ENCODE assay signal across 7 cellular contexts in the genomic region with DNA sequence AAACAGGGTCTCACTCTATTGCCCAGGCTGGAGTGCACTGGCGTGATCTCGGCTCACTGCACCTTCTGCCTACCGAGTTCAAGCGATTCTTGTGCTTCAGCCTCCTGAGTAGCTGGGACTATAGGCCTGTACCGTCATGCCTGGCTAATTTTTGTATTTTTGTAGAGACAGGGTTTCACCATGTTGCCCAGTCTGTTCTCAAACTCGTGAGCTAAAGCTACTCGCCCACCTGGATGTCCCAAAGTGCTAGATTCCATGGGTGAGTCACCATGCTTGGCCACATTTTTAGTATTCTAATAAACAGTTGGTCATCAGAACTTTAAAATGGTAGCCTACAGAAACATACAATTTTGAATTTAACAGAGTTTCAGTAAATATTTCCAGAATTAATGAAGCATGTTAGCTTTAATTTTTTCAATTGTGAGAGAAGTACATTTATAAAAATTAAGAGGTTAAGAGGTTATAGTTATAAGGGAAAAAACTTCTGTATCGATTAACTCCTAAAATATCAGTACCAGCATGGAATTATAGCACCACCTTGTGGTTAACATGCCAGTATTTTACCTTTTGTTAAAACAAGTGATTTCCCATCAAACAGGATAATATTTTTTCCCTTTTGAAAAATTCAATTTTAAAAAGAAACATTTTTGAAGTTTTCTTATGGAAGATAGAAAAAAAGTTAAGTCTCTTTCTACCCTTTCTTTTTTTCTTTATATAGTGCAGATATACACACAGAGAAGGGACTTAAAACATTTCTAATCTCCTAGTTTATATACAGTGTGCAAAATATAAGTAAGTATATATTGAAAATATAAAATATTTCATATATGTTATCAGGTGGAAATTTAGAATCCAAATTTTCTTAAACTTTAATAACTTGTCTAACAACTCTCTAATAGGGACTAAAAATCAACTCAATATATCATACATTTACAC. TPM values are rescaled to one million over a fixed set of nuclear protein-coding genes. Genes with fewer than 3 reads are reported as not detected.
A peak's percentile ranks its signal among the peaks of the same experiment; 100 is the strongest.
DNase-seq lines count a peak whose midpoint lies in the region; ATAC-seq and TF ChIP-seq lines count a peak whose summit lies in the region.

No MANE protein-coding gene starts in this region.

- no peak overlapping the region for H3K27ac ChIP-seq in HEK293 (ENCODE audit: extremely low read depth, low read depth, low read length)
- H3K27ac ChIP-seq in RWPE2 (ENCODE audit: poor library complexity, severe bottlenecking): no peak overlapping the region

- H3K36me3 ChIP-seq in HEK293 (ENCODE audit: control insufficient read depth in 2 of 2, insufficient read depth in 1 of 2, low read length in 2 of 2) (peaks cover 0 to 17% of the 10 kb centered on the region in 2 experiments; a peak in 1 of 3 replicates), RWPE2 (ENCODE audit: low read depth) (peaks cover 27% of the 10 kb centered on the region)

- ATAC-seq in RWPE2 (ENCODE audit: low read depth): no peak
- no peak for ATAC-seq in GM21529 (IDR thresholded peaks at IDR 0.05; ENCODE audit: unreplicated experiment)
- ATAC-seq in omental fat pad (ENCODE audit: low FRiP score): no peak

- H3K4me3 ChIP-seq in HEK293 (ENCODE audit: low read depth, low read length): no peak overlapping the region
- no peak overlapping the region for H3K4me3 ChIP-seq in RWPE2 (ENCODE audit: severe bottlenecking)

- POLR2A ChIA-PET in HEK293 (lab: Yijun Ruan, JAX): no interaction called here

- H3K27me3 ChIP-seq in RWPE2 (ENCODE audit: insufficient read depth, poor library complexity, severe bottlenecking): no peaks in the 10 kb centered on the region

- DNase-seq in ELR (ENCODE audit: low read depth): peak; percentile 49
- no peak for DNase-seq in RWPE2 (ENCODE audit: low spot score)
- peak; percentile 19 for DNase-seq in germinal center (ENCODE audit: low spot score)
- DNase-seq in superior temporal gyrus (ENCODE audit: extremely low spot score): peak; percentile 73
- DNase-seq in omental fat pad (ENCODE audit: low spot score): no peak

- H3K9me3 ChIP-seq in HEK293 (ENCODE audit: control insufficient read depth, insufficient read depth, low read depth, low read length) (no peaks in the 10 kb centered on the region), RWPE2 (ENCODE audit: severe bottlenecking) (no peaks in the 10 kb centered on the region)

- CTCF ChIA-PET in HEK293 (lab: Yijun Ruan, JAX): interaction anchor here (0.6 to 1.2 kb wide), 18 partner anchors 13 to 898 kb away, joined by 3 to 7 read pairs (median 3); no protein-coding TSS in a partner anchor

- no peak for TF ChIP-seq CTCF in HEK293 (tag by site-specific recombination; IDR thresholded peaks at IDR 0.05)
- peak; percentile 94 for TF ChIP-seq CTCF in RWPE2 (IDR thresholded peaks at IDR 0.05; ENCODE audit: poor library complexity, severe bottlenecking)
- TF ChIP-seq CTCF in omental fat pad (IDR thresholded peaks at IDR 0.05): no peak

- peaks cover 3% of the 10 kb centered on the region; the same call in 1 of the 2 replicates for H3K4me1 ChIP-seq in HEK293 (ENCODE audit: control insufficient read depth, insufficient read depth, low read length)
- H3K4me1 ChIP-seq in RWPE2 (ENCODE audit: insufficient read depth, poor library complexity, severe bottlenecking): peaks cover 22% of the 10 kb centered on the region

TF ChIP-seq in HEK293, 187 proteins besides CTCF, POLR2A, EP300 and RAD21:
- TF ChIP-seq ZNF677 (tag by site-specific recombination; IDR thresholded peaks at IDR 0.05) (no peak), BCL11A (tag by site-specific recombination; IDR thresholded peaks at IDR 0.05; ENCODE audit: low read depth) (no peak), ZNF529 (tag by site-specific recombination; IDR thresholded peaks at IDR 0.05; ENCODE audit: insufficient replicate concordance) (no peak), ZNF654 (tag by site-specific recombination; IDR thresholded peaks at IDR 0.05; ENCODE audit: low read depth) (peak; percentile 63), ZNF292 (tag by site-specific recombination; IDR thresholded peaks at IDR 0.05; ENCODE audit: borderline replicate concordance, low read depth) (no peak), ZBTB17 (tag by site-specific recombination; IDR thresholded peaks at IDR 0.05) (no peak), TCF7L2 (IDR thresholded peaks at IDR 0.05; ENCODE audit: borderline replicate concordance, low read depth, low read length) (no peak), ZNF335 (tag by site-specific recombination; conservative IDR thresholded peaks at IDR 0.05) (0 out of 2 replicates have a peak, but pooled peaks have one; percentile 13), ZNF610 (tag by site-specific recombination; IDR thresholded peaks at IDR 0.05; ENCODE audit: borderline replicate concordance) (no peak), ZNF19 (tag by site-specific recombination; IDR thresholded peaks at IDR 0.05; ENCODE audit: low read depth) (no peak), ZNF121 (tag by site-specific recombination; IDR thresholded peaks at IDR 0.05) (0 out of 2 replicates have a peak, but pooled peaks have one; percentile 15)
- TF ChIP-seq, protein P1, sequence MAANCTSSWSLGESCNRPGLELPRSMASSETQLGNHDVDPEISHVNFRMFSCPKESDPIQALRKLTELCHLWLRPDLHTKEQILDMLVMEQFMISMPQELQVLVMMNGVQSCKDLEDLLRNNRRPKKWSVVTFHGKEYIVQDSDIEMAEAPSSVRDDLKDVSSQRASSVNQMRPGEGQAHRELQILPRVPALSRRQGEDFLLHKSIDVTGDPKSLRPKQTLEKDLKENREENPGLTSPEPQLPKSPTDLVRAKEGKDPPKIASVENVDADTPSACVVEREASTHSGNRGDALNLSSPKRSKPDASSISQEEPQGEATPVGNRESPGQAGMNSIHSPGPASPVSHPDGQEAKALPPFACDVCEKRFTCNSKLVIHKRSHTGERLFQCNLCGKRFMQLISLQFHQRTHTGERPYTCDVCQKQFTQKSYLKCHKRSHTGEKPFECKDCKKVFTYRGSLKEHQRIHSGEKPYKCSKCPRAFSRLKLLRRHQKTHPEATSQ (tag by site-specific recombination; IDR thresholded peaks at IDR 0.05): no peak
- TF ChIP-seq, protein P2, sequence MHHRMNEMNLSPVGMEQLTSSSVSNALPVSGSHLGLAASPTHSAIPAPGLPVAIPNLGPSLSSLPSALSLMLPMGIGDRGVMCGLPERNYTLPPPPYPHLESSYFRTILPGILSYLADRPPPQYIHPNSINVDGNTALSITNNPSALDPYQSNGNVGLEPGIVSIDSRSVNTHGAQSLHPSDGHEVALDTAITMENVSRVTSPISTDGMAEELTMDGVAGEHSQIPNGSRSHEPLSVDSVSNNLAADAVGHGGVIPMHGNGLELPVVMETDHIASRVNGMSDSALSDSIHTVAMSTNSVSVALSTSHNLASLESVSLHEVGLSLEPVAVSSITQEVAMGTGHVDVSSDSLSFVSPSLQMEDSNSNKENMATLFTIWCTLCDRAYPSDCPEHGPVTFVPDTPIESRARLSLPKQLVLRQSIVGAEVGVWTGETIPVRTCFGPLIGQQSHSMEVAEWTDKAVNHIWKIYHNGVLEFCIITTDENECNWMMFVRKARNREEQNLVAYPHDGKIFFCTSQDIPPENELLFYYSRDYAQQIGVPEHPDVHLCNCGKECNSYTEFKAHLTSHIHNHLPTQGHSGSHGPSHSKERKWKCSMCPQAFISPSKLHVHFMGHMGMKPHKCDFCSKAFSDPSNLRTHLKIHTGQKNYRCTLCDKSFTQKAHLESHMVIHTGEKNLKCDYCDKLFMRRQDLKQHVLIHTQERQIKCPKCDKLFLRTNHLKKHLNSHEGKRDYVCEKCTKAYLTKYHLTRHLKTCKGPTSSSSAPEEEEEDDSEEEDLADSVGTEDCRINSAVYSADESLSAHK (tag by site-specific recombination; IDR thresholded peaks at IDR 0.05): no peak
- TF ChIP-seq, protein P3, sequence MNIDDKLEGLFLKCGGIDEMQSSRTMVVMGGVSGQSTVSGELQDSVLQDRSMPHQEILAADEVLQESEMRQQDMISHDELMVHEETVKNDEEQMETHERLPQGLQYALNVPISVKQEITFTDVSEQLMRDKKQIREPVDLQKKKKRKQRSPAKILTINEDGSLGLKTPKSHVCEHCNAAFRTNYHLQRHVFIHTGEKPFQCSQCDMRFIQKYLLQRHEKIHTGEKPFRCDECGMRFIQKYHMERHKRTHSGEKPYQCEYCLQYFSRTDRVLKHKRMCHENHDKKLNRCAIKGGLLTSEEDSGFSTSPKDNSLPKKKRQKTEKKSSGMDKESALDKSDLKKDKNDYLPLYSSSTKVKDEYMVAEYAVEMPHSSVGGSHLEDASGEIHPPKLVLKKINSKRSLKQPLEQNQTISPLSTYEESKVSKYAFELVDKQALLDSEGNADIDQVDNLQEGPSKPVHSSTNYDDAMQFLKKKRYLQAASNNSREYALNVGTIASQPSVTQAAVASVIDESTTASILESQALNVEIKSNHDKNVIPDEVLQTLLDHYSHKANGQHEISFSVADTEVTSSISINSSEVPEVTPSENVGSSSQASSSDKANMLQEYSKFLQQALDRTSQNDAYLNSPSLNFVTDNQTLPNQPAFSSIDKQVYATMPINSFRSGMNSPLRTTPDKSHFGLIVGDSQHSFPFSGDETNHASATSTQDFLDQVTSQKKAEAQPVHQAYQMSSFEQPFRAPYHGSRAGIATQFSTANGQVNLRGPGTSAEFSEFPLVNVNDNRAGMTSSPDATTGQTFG (tag by site-specific recombination; IDR thresholded peaks at IDR 0.05; ENCODE audit: borderline replicate concordance): no peak

RNA-seq across cellular contexts. Expression of a gene that starts 35.4 kb away (rescaled TPM):
- 10 to 100 TPM in 1 of 4 donors, 1 to 10 TPM in 3; 5.8 to 13.9 (median 9.0) TPM for total RNA-seq in omental fat pad

RNA-seq across cellular contexts. Expression of a gene that starts 35.6 kb away (rescaled TPM):
- 10 to 100 TPM; 15.9 to 50.8 (median 30.3) TPM for total RNA-seq in omental fat pad

Comparison
In these comparisons a context has a peak if more than half of its experiments do, and no peak if none do; other contexts are left out.
1. DNase-seq: peak in ELR (single experiment), germinal center (single experiment) and superior temporal gyrus (single experiment); none in RWPE2 (single experiment) and omental fat pad (single experiment).